In genomic region chr2:86441789-86442641, GRCh38 we compare ENCODE assay signal across 8 cellular contexts. TPM values are rescaled to one million over a fixed set of nuclear protein-coding genes. Genes with fewer than 3 reads are reported as not detected.
DNase-seq lines count a peak whose midpoint lies in the region; ATAC-seq and TF ChIP-seq lines count a peak whose summit lies in the region.

No MANE protein-coding gene starts in this region.

- intact Hi-C loops in PC-9 (cut with micrococcal nuclease; ENCODE audit: unreplicated experiment): loop anchor here (1.0 to 5.0 kb wide), 5 partner anchors 49 to 247 kb away; partner anchors contain the start of genes CHMP3, IMMT and RNF103
- intact Hi-C loops in activated T-helper 1 cell treated with anti-CD3 and anti-CD28 coated beads, Interleukin-12 subunit alpha, Interleukin-12 subunit beta, Interleukin-2, Interleukin-4 antibody, amounts not matched to agents 30 ng/mL and 10 ng/mL and 1 ng/mL, durations not matched to agents 14 hours and 24 hours and 36 hours (cut with micrococcal nuclease): loop anchor here (1.0 to 10.0 kb wide), 12 partner anchors 27 to 1115 kb away; partner anchors contain the start of genes C2orf68, CAPG, CHMP3 and ELMOD3

- H3K27ac ChIP-seq in PC-9: peak overlapping the region; percentile 51
- peak overlapping the region; percentile 92 for H3K27ac ChIP-seq in fibroblast of lung (ENCODE audit: insufficient read depth, low read length)

- H3K36me3 ChIP-seq in PC-9 (ENCODE audit: low read depth): 0 out of 2 replicates have a peak, but pooled peaks cover 4% of the 10 kb centered on the region
- H3K36me3 ChIP-seq in fibroblast of lung (ENCODE audit: control insufficient read depth, insufficient read depth, low read length): no peaks in the 10 kb centered on the region

- TF ChIP-seq CTCF in PC-9 (conservative IDR thresholded peaks at IDR 0.05) (no peak), fibroblast of lung (conservative IDR thresholded peaks at IDR 0.05 in 1 of 2, IDR thresholded peaks at IDR 0.05 in 1 of 2; ENCODE audit: low read depth in 1 of 2, low read length in 2 of 2) (no peak)

- H4K20me1 ChIP-seq in PC-9 (ENCODE audit: insufficient read depth) (peaks cover 18% of the 10 kb centered on the region), fibroblast of lung (ENCODE audit: control insufficient read depth, extremely low read depth, insufficient read depth, low read length) (peaks cover 2% of the 10 kb centered on the region)

- H3K27ac Mint-ChIP-seq in activated T-helper 1 cell treated with anti-CD3 and anti-CD28 coated beads, Interleukin-12 subunit alpha, Interleukin-12 subunit beta, Interleukin-2, Interleukin-4 antibody, amounts not matched to agents 30 ng/mL and 10 ng/mL and 1 ng/mL, durations not matched to agents 14 hours and 24 hours and 36 hours: peak overlapping the region; percentile 91
- H3K27ac Mint-ChIP-seq in naive thymus-derived CD8-positive, alpha-beta T cell: peak overlapping the region; percentile 93 to 99 (median 98)
- H3K27ac Mint-ChIP-seq in stimulated activated naive B cell treated with anti-CD40 and anti-IgM and Interleukin-4, amounts not matched to agents 10 μg/mL and 1 μg/mL and 100 μg/mL, for 72 hours: peak overlapping the region; percentile 98

- no peaks in the 10 kb centered on the region for H3K9me2 ChIP-seq in PC-9 (ENCODE audit: insufficient read depth)

- H3K4me1 ChIP-seq in PC-9 (replicated peaks; ENCODE audit: insufficient read depth): peaks cover 30% of the 10 kb centered on the region
- peaks cover 4% of the 10 kb centered on the region for H3K4me1 ChIP-seq in fibroblast of lung (ENCODE audit: control insufficient read depth, extremely low read depth, insufficient read depth, low read length)

- H3K4me3 ChIP-seq in PC-9 (peak overlapping the region; percentile 75), fibroblast of lung (replicated peaks in 1 of 4; ENCODE audit: control extremely low read depth in 1 of 4, insufficient read depth in 1 of 4, low read depth in 3 of 4, low read length in 4 of 4) (peak overlapping the region; percentile 45 to 93 (median 76))

- H3K79me2 ChIP-seq in PC-9 (ENCODE audit: low read depth): peaks cover 51% of the 10 kb centered on the region
- H3K79me2 ChIP-seq in fibroblast of lung (ENCODE audit: control insufficient read depth, insufficient read depth, low read length): peaks cover 34% of the 10 kb centered on the region

- peak; percentile 24 for ATAC-seq in HG03097 (IDR thresholded peaks at IDR 0.05; ENCODE audit: low FRiP score, unreplicated experiment)
- ATAC-seq in naive thymus-derived CD8-positive, alpha-beta T cell: peak; percentile 9 to 30
- peak; percentile 15 to 18 for ATAC-seq in stimulated activated naive B cell treated with anti-CD40 and anti-IgM and Interleukin-4, amounts not matched to agents 10 μg/mL and 1 μg/mL and 100 μg/mL, for 72 hours (replicated peaks)

- peak; percentile 17 to 55 (median 24) for DNase-seq in NCI-H1417 (lab: John Stamatoyannopoulos, UW)
- DNase-seq in NCI-H1417 treated with DMSO at 0.1 percent for 48 hours (lab: John Stamatoyannopoulos, UW): no peak
- peak in 1 of 2 experiments; percentile 50 for DNase-seq in PC-9
- peak; percentile 67 for DNase-seq in activated T-helper 1 cell treated with anti-CD3 and anti-CD28 coated beads, Interleukin-12 subunit alpha, Interleukin-12 subunit beta, Interleukin-2, Interleukin-4 antibody, amounts not matched to agents 30 ng/mL and 10 ng/mL and 1 ng/mL, durations not matched to agents 14 hours and 24 hours and 36 hours (ENCODE audit: low spot score)
- DNase-seq in fibroblast of lung (ENCODE audit: low read depth in 2 of 2): peak; percentile 61 to 65
- DNase-seq in naive thymus-derived CD8-positive, alpha-beta T cell: peak; percentile 59 to 89 (median 73)
- peak; percentile 57 for DNase-seq in stimulated activated naive B cell treated with anti-CD40 and anti-IgM and Interleukin-4, amounts not matched to agents 10 μg/mL and 1 μg/mL and 100 μg/mL, for 72 hours

- H3K27me3 ChIP-seq in PC-9 (ENCODE audit: insufficient read depth, low read depth) (no peaks in the 10 kb centered on the region), fibroblast of lung (ENCODE audit: control insufficient read depth, insufficient read depth, low read length) (no peaks in the 10 kb centered on the region)

- peaks cover 28% of the 10 kb centered on the region for H3K9me3 Mint-ChIP-seq in activated T-helper 1 cell treated with anti-CD3 and anti-CD28 coated beads, Interleukin-12 subunit alpha, Interleukin-12 subunit beta, Interleukin-2, Interleukin-4 antibody, amounts not matched to agents 30 ng/mL and 10 ng/mL and 1 ng/mL, durations not matched to agents 14 hours and 24 hours and 36 hours
- peaks cover 5 to 37% (median 25%) of the 10 kb centered on the region in 9 donors for H3K9me3 Mint-ChIP-seq in naive thymus-derived CD8-positive, alpha-beta T cell
- H3K9me3 Mint-ChIP-seq in stimulated activated naive B cell treated with anti-CD40 and anti-IgM and Interleukin-4, amounts not matched to agents 10 μg/mL and 1 μg/mL and 100 μg/mL, for 72 hours: peaks cover 6 to 11% of the 10 kb centered on the region in 2 donors

- H3K9me3 ChIP-seq in PC-9 (ENCODE audit: insufficient read depth, low read depth) (peaks cover 17% of the 10 kb centered on the region; the same call in 1 of the 2 replicates), fibroblast of lung (ENCODE audit: control insufficient read depth, insufficient read depth, low read depth, low read length) (no peaks in the 10 kb centered on the region)

- H3K4me1 Mint-ChIP-seq in activated T-helper 1 cell treated with anti-CD3 and anti-CD28 coated beads, Interleukin-12 subunit alpha, Interleukin-12 subunit beta, Interleukin-2, Interleukin-4 antibody, amounts not matched to agents 30 ng/mL and 10 ng/mL and 1 ng/mL, durations not matched to agents 14 hours and 24 hours and 36 hours (ENCODE audit: low read depth): peaks cover 54% of the 10 kb centered on the region
- peaks cover 29 to 60% (median 57%) of the 10 kb centered on the region in 4 donors for H3K4me1 Mint-ChIP-seq in naive thymus-derived CD8-positive, alpha-beta T cell
- H3K4me1 Mint-ChIP-seq in stimulated activated naive B cell treated with anti-CD40 and anti-IgM and Interleukin-4, amounts not matched to agents 10 μg/mL and 1 μg/mL and 100 μg/mL, for 72 hours: peaks cover 18 to 31% of the 10 kb centered on the region in 2 donors

- H3K27me3 Mint-ChIP-seq in activated T-helper 1 cell treated with anti-CD3 and anti-CD28 coated beads, Interleukin-12 subunit alpha, Interleukin-12 subunit beta, Interleukin-2, Interleukin-4 antibody, amounts not matched to agents 30 ng/mL and 10 ng/mL and 1 ng/mL, durations not matched to agents 14 hours and 24 hours and 36 hours (ENCODE audit: insufficient read depth): peaks cover 5% of the 10 kb centered on the region
- H3K27me3 Mint-ChIP-seq in naive thymus-derived CD8-positive, alpha-beta T cell: peaks cover 0 to 1% (median 0%) of the 10 kb centered on the region in 5 donors
- no peaks in the 10 kb centered on the region for H3K27me3 Mint-ChIP-seq in stimulated activated naive B cell treated with anti-CD40 and anti-IgM and Interleukin-4, amounts not matched to agents 10 μg/mL and 1 μg/mL and 100 μg/mL, for 72 hours

- BruUV-seq in PC-9 (replicated peaks; lab: Mats Ljungman, UMichigan): TSS peak; percentile 55

- H3K36me3 Mint-ChIP-seq in activated T-helper 1 cell treated with anti-CD3 and anti-CD28 coated beads, Interleukin-12 subunit alpha, Interleukin-12 subunit beta, Interleukin-2, Interleukin-4 antibody, amounts not matched to agents 30 ng/mL and 10 ng/mL and 1 ng/mL, durations not matched to agents 14 hours and 24 hours and 36 hours (ENCODE audit: low read depth): peaks cover 33% of the 10 kb centered on the region
- peaks cover 19 to 34% (median 29%) of the 10 kb centered on the region in 3 donors for H3K36me3 Mint-ChIP-seq in naive thymus-derived CD8-positive, alpha-beta T cell
- H3K36me3 Mint-ChIP-seq in stimulated activated naive B cell treated with anti-CD40 and anti-IgM and Interleukin-4, amounts not matched to agents 10 μg/mL and 1 μg/mL and 100 μg/mL, for 72 hours: peaks cover 19 to 32% of the 10 kb centered on the region in 2 donors

- H3F3A ChIP-seq in PC-9 (ENCODE audit: insufficient read depth, low read depth): peaks cover 17% of the 10 kb centered on the region

- POLR2A ChIA-PET in PC-9 (lab: Charles Lee; ENCODE audit: unreplicated experiment): interaction anchor here (0.6 to 0.7 kb wide), 5 partner anchors 12 to 114 kb away, joined by 3 to 15 read pairs (median 5); no protein-coding TSS in a partner anchor
- POLR2A ChIA-PET in naive thymus-derived CD8-positive, alpha-beta T cell (lab: Charles Lee): interaction anchor here (0.6 to 3.8 kb wide), 50 partner anchors 9 to 1535 kb away, joined by 3 to 74 read pairs (median 4); partner anchors contain the start of genes C2orf68, CD8A, CHMP3 and IMMT

- peak overlapping the region; percentile 92 for H3K4me2 ChIP-seq in PC-9
- peak overlapping the region; percentile 30 for H3K4me2 ChIP-seq in fibroblast of lung (ENCODE audit: extremely low read depth, insufficient read depth, low read length)

- H2AFZ ChIP-seq in PC-9 (peak overlapping the region; percentile 72), fibroblast of lung (ENCODE audit: low read length) (peak overlapping the region; percentile 62)

- peak overlapping the region; percentile 96 for H3K4me3 Mint-ChIP-seq in activated T-helper 1 cell treated with anti-CD3 and anti-CD28 coated beads, Interleukin-12 subunit alpha, Interleukin-12 subunit beta, Interleukin-2, Interleukin-4 antibody, amounts not matched to agents 30 ng/mL and 10 ng/mL and 1 ng/mL, durations not matched to agents 14 hours and 24 hours and 36 hours
- H3K4me3 Mint-ChIP-seq in naive thymus-derived CD8-positive, alpha-beta T cell: peak overlapping the region; percentile 92 to 99 (median 98)
- peak overlapping the region; percentile 89 to 93 for H3K4me3 Mint-ChIP-seq in stimulated activated naive B cell treated with anti-CD40 and anti-IgM and Interleukin-4, amounts not matched to agents 10 μg/mL and 1 μg/mL and 100 μg/mL, for 72 hours

- CTCF ChIA-PET in PC-9 (lab: Charles Lee): interaction anchor here (0.6 kb wide), 2 partner anchors 104 to 116 kb away, joined by 4 read pairs; partner anchors contain the start of gene REEP1

- H3K9ac ChIP-seq in fibroblast of lung (ENCODE audit: insufficient read depth, low read length): peak overlapping the region; percentile 83

RNA-seq across cellular contexts. Expression of gene KDM3A, which starts 0.8 kb away (rescaled TPM):
- total RNA-seq in PC-9 (2021) (31.8 and 39.3 TPM in 2 replicates), fibroblast of lung (20.5 and 23.1 TPM in 2 replicates)
- 61.6 and 67.3 TPM in 2 replicates for total RNA-seq in activated T-helper 1 cell treated with anti-CD3 and anti-CD28 coated beads, Interleukin-12 subunit alpha, Interleukin-12 subunit beta, Interleukin-2, Interleukin-4 antibody, amounts not matched to agents 30 ng/mL and 10 ng/mL and 1 ng/mL, durations not matched to agents 14 hours and 24 hours and 36 hours
- 12.1 and 26.0 TPM in 2 replicates for polyA plus RNA-seq in fibroblast of lung
- 7.2 and 11.5 TPM in 2 replicates for polyA plus RNA-seq in fibroblast of lung (2012)
- 10.2 and 20.4 TPM in 2 replicates for polyA minus RNA-seq in fibroblast of lung (ENCODE audit: low replicate concordance)
- total RNA-seq in naive thymus-derived CD8-positive, alpha-beta T cell: 100 to 1,000 TPM; 187 to 194 TPM
- 10 to 100 TPM; 12.6 to 30.4 (median 17.5) TPM for polyA plus RNA-seq in naive thymus-derived CD8-positive, alpha-beta T cell
